ENCODE assay signal across 8 cellular contexts in genomic region chr2:128623776-128624424, GRCh38.
A peak's percentile ranks its signal among the peaks of the same experiment; 100 is the strongest.
DNase-seq lines count a peak whose midpoint lies in the region; ATAC-seq and TF ChIP-seq lines count a peak whose summit lies in the region.

No MANE protein-coding gene starts in this region.

- H3K4me3 ChIP-seq in AG04449 (ENCODE audit: low read depth, low read length): no peak overlapping the region
- H3K4me3 ChIP-seq in foreskin fibroblast (ENCODE audit: low read depth in 1 of 2, low read length in 2 of 2): no peak overlapping the region

- POLR2A ChIA-PET in AG04449 (lab: Yijun Ruan, JAX): no interaction called here

- CTCF ChIA-PET in AG04449 (lab: Yijun Ruan, JAX): interaction anchor here (1.2 kb wide), 1 partner anchor 19 kb away, joined by 3 read pairs; no protein-coding TSS in a partner anchor

- no peak for TF ChIP-seq CTCF in AG04449 (IDR thresholded peaks at IDR 0.05; ENCODE audit: insufficient read depth, low read length, missing control alignments)
- no peak for TF ChIP-seq CTCF in foreskin fibroblast (IDR thresholded peaks at IDR 0.05; ENCODE audit: low read depth, low read length)

- ATAC-seq in GM18861 (IDR thresholded peaks at IDR 0.05; ENCODE audit: unreplicated experiment) (peak; percentile 93), HG03025 (IDR thresholded peaks at IDR 0.05; ENCODE audit: low FRiP score, unreplicated experiment) (peak; percentile 79)

- DNase-seq in AG04449 (ENCODE audit: low read depth, low spot score) (peak; percentile 57), NOMO-1 (lab: John Stamatoyannopoulos, UW; ENCODE audit: unreplicated experiment in 2 of 2) (peak; percentile 44 to 65), foreskin fibroblast (peak; percentile 80 to 93), NCI-H2081 treated with DMSO at 0.1 percent for 48 hours (lab: John Stamatoyannopoulos, UW) (no peak), SW 1271 (lab: John Stamatoyannopoulos, UW) (no peak), pons (ENCODE audit: low spot score) (no peak)

Comparison
In these comparisons a context has a peak if more than half of its experiments do, and no peak if none do; other contexts are left out.
1. DNase-seq: peak in AG04449 (single experiment), NOMO-1 (2 of 2) and foreskin fibroblast (2 of 2); none in NCI-H2081 treated with DMSO at 0.1 percent for 48 hours (single experiment), SW 1271 (0 of 2) and pons (single experiment).